9 cellular contexts compared by ENCODE assay signal in the genomic region with DNA sequence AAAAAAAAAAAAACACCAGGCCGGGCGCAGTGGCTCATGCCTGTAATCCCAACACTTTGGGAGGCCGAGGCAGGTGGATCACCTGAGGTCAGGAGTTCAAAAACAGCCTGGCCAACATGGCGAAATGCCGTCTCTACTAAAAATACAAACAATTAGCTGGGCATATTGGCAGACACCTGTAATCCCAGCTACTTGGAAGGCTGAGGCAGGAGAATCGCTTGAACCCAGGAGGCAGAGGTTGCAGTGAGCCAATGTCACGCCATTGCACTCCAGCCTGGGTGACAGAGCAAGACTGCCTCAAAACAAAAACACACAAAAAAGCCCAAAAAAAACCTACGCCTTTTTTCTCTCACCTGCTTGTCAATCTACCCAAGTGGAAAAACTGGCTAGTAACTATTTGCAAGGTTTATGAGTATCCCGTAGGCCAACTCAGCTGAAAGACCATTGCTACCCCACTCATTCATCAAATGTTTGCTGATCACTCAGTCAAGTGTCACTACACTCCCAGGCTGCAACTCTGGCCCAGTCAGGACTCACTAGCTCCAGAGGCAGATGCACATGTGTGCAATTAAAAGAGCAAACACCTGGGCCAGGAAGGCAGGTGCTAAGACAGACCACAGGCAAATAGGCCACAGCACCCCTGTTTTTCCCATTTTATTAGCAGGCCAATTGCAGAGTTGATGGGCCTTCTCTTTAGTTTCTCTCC. TPM values are rescaled to one million over a fixed set of nuclear protein-coding genes. Genes with fewer than 3 reads are reported as not detected.
DNase-seq lines count a peak whose midpoint lies in the region; ATAC-seq and TF ChIP-seq lines count a peak whose summit lies in the region.
"Had no signal": no experiment of that assay in that cellular context is flagged by ENCODE, and none has a peak within 500 bp of the region (broad histone marks: within the 10 kb centered on the region; RNA-seq: fewer than 3 reads in every experiment).

No MANE protein-coding gene starts in this region.

- H3K4me1 Mint-ChIP-seq in activated T-helper 17 cell treated with anti-CD3 and anti-CD28 coated beads, Interleukin-2, amount 50 U/mL, for 72 hours, result peaks cover 7% of the 10 kb centered on the region

- intact Hi-C loops in heart left ventricle (cut with DNase I) (no loop called here), cardiac septum (cut with DNase I) (loop anchor here (1.0 kb wide), 1 partner anchor 8 kb away; no protein-coding TSS in a partner anchor)

- no peaks in the 10 kb centered on the region for H3K27me3 Mint-ChIP-seq in activated T-helper 17 cell treated with anti-CD3 and anti-CD28 coated beads, Interleukin-2, amount 50 U/mL, for 72 hours

- no peak for TF ChIP-seq POLR2A in heart left ventricle (IDR thresholded peaks at IDR 0.05)

- 88 to 92% (median 90%) methylated on average over 9 of the region's 9 CpGs for WGBS in heart left ventricle, 4 donors
- 42% methylated on average over 9 of the region's 9 CpGs for WGBS in liver
- WGBS in urinary bladder, result 64% methylated on average over 9 of the region's 9 CpGs

- DNase-seq in heart left ventricle (no peak), cardiac septum (ENCODE audit: low spot score) (no peak), midbrain (lab: John Stamatoyannopoulos, UW) (no peak)
- no peak for DNase-seq in stimulated activated CD4-positive, alpha-beta T cell treated with anti-CD3 and anti-CD28 coated beads, Interleukin-12 subunit alpha, Interleukin-12 subunit beta, amount 100 ng/mL, for 4 hours
- DNase-seq in stimulated activated naive CD4-positive, alpha-beta T cell (lab: John Stamatoyannopoulos, UW), result no peak
- DNase-seq: NCI-H1694 had no signal

- H3K27ac ChIP-seq in heart left ventricle (peak overlapping the region in 10 of 12 donors; percentile 50 to 98 (median 92)), liver (ENCODE audit: low read depth in 1 of 2, low read length in 2 of 2) (peak overlapping the region; percentile 93 to 97), urinary bladder (ENCODE audit: low read depth) (peak overlapping the region; percentile 30)

- TF ChIP-seq CTCF in heart left ventricle (IDR thresholded peaks at IDR 0.05) (no peak), liver (IDR thresholded peaks at IDR 0.05; ENCODE audit: low read depth, low read length, missing input control) (no peak)

- no peak overlapping the region for H3K9ac ChIP-seq in liver (ENCODE audit: low read depth in 1 of 2, low read length in 2 of 2)

- no peaks in the 10 kb centered on the region for H3K9me3 Mint-ChIP-seq in activated T-helper 17 cell treated with anti-CD3 and anti-CD28 coated beads, Interleukin-2, amount 50 U/mL, for 72 hours

- no peaks in the 10 kb centered on the region for H3K36me3 Mint-ChIP-seq in activated T-helper 17 cell treated with anti-CD3 and anti-CD28 coated beads, Interleukin-2, amount 50 U/mL, for 72 hours (ENCODE audit: low read depth)

- H3K4me3 Mint-ChIP-seq in activated T-helper 17 cell treated with anti-CD3 and anti-CD28 coated beads, Interleukin-2, amount 50 U/mL, for 72 hours, result peak overlapping the region; percentile 92

- peak overlapping the region; percentile 88 for H3K27ac Mint-ChIP-seq in activated T-helper 17 cell treated with anti-CD3 and anti-CD28 coated beads, Interleukin-2, amount 50 U/mL, for 72 hours

- peak overlapping the region in 9 of 12 donors; percentile 68 to 97 (median 82) for H3K4me3 ChIP-seq in heart left ventricle
- H3K4me3 ChIP-seq in liver (ENCODE audit: low read depth in 1 of 3, low read length in 3 of 3), result peak overlapping the region in 2 of 3 donors; percentile 38 to 96
- peak overlapping the region; percentile 67 for H3K4me3 ChIP-seq in urinary bladder (ENCODE audit: low read depth, low read length)

- H3K27me3 ChIP-seq in heart left ventricle (no peaks in the 10 kb centered on the region), liver (ENCODE audit: control insufficient read depth in 4 of 4, insufficient read depth in 4 of 4, low read length in 3 of 4) (no peaks in the 10 kb centered on the region)

- H3K9me3 ChIP-seq in heart left ventricle (no peaks in the 10 kb centered on the region), liver (ENCODE audit: control insufficient read depth in 4 of 4, low read length in 3 of 4) (no peaks in the 10 kb centered on the region)

- no peak for ATAC-seq in heart left ventricle
- no peak for ATAC-seq in activated T-helper 17 cell treated with anti-CD3 and anti-CD28 coated beads, Interleukin-2, amount 50 U/mL, for 72 hours (replicated peaks)

- TF ChIP-seq RAD21 in liver (IDR thresholded peaks at IDR 0.05), result no peak

- H3K4me1 ChIP-seq in heart left ventricle (peaks cover 0 to 80% (median 67%) of the 10 kb centered on the region in 12 donors), liver (ENCODE audit: control insufficient read depth in 4 of 4, insufficient read depth in 4 of 4, low read length in 3 of 4) (peaks cover 34 to 76% (median 69%) of the 10 kb centered on the region in 4 donors), urinary bladder (ENCODE audit: insufficient read depth) (no peaks in the 10 kb centered on the region)

- H3K36me3 ChIP-seq in heart left ventricle, result peaks cover 0 to 4% (median 0%) of the 10 kb centered on the region in 9 donors
- no peaks in the 10 kb centered on the region for H3K36me3 ChIP-seq in liver (ENCODE audit: control insufficient read depth in 4 of 4, insufficient read depth in 3 of 4, low read depth in 1 of 4, low read length in 3 of 4)
- H3K36me3 ChIP-seq in urinary bladder (ENCODE audit: insufficient read depth), result no peaks in the 10 kb centered on the region

TF ChIP-seq in liver, 16 proteins besides CTCF, POLR2A, EP300 and RAD21:
- TF ChIP-seq ZBTB33 (IDR thresholded peaks at IDR 0.05) (no peak), YY1 (IDR thresholded peaks at IDR 0.05) (no peak), HNF4G (IDR thresholded peaks at IDR 0.05) (no peak), RXRA (IDR thresholded peaks at IDR 0.05) (peak; percentile 56 to 63), HNF4A (conservative IDR thresholded peaks at IDR 0.05) (peak; percentile 13 to 26), NR2F2 (IDR thresholded peaks at IDR 0.05) (no peak)

RNA-seq across cellular contexts. Expression of gene CSRP1, which starts 2.0 kb away (rescaled TPM):
- total RNA-seq in heart left ventricle (100 to 1,000 TPM in 2 of 9 donors, 10 to 100 TPM in 7; 35.8 to 325 (median 78.6) TPM), cardiac septum (71.7 TPM), liver (10 to 100 TPM; 42.7 to 96.9 TPM), urinary bladder (719 TPM)
- polyA plus RNA-seq in heart left ventricle (10 to 100 TPM; 46.6 to 81.7 TPM), liver (10 to 100 TPM; 49.3 to 87.2 TPM), urinary bladder (4,390 TPM)
- 10 to 100 TPM; 25.0 to 51.1 TPM for total RNA-seq in activated T-helper 17 cell treated with anti-CD3 and anti-CD28 coated beads, Interleukin-2, amount 50 U/mL, for 72 hours

RNA-seq across cellular contexts. Expression of gene NAV1, which starts 34.0 kb away (rescaled TPM):
- total RNA-seq in heart left ventricle (100 to 1,000 TPM in 1 of 9 donors, 10 to 100 TPM in 8; 58.0 to 107 (median 85.0) TPM), cardiac septum (86.6 TPM), liver (1 to 10 TPM; 1.2 to 2.0 TPM), urinary bladder (27.5 TPM)
- polyA plus RNA-seq in heart left ventricle (10 to 100 TPM; 30.5 to 37.6 TPM), liver (1 to 10 TPM; 1.1 to 1.4 TPM), urinary bladder (19.0 TPM)
- total RNA-seq in activated T-helper 17 cell treated with anti-CD3 and anti-CD28 coated beads, Interleukin-2, amount 50 U/mL, for 72 hours, result 1 to 10 TPM in 1 of 2 donors, under 1 TPM in 1; 0.28 to 1.3 TPM

RNA-seq across cellular contexts. Expression of gene PHLDA3, which starts 36.0 kb away (rescaled TPM):
- total RNA-seq in heart left ventricle, result 10 to 100 TPM; 18.4 to 48.1 (median 33.4) TPM
- polyA plus RNA-seq in heart left ventricle, result 10 to 100 TPM; 15.2 to 22.9 TPM
- 44.6 TPM for total RNA-seq in cardiac septum
- 10 to 100 TPM in 1 of 2 donors, 1 to 10 TPM in 1; 9.4 to 21.0 TPM for total RNA-seq in activated T-helper 17 cell treated with anti-CD3 and anti-CD28 coated beads, Interleukin-2, amount 50 U/mL, for 72 hours
- 1 to 10 TPM in 1 of 2 donors, under 1 TPM in 1; 0.67 to 1.4 TPM for total RNA-seq in liver
- polyA plus RNA-seq in liver, result 1 to 10 TPM in 1 of 2 donors, under 1 TPM in 1; 0.36 to 2.2 TPM
- 15.2 TPM for total RNA-seq in urinary bladder
- 134 TPM for polyA plus RNA-seq in urinary bladder

Comparison
In these comparisons a context has a peak if more than half of its experiments do, and no peak if none do; other contexts are left out.
1. H3K27ac ChIP-seq: peak in every context shown above with its lines; median percentile 95 in liver; 92 in heart left ventricle; 30 in urinary bladder.